In genomic region chr2:240564571-240565266, GRCh38 we compare ENCODE assay signal across 8 cellular contexts. TPM values are rescaled to one million over a fixed set of nuclear protein-coding genes. Genes with fewer than 3 reads are reported as not detected.
DNase-seq lines count a peak whose midpoint lies in the region; ATAC-seq and TF ChIP-seq lines count a peak whose summit lies in the region.

No MANE protein-coding gene starts in this region.

- no peak for ATAC-seq in left lobe of liver

- H3K27ac Mint-ChIP-seq in activated CD4-positive, alpha-beta T cell treated with anti-CD3 and anti-CD28 coated beads, Interleukin-2, amount 10 ng/mL, durations not matched to agents 24 days and 14 days = peak overlapping the region; percentile 99

- no peaks in the 10 kb centered on the region for H3K9me3 Mint-ChIP-seq in activated CD4-positive, alpha-beta T cell treated with anti-CD3 and anti-CD28 coated beads, Interleukin-2, amount 10 ng/mL, durations not matched to agents 24 days and 14 days

- peak overlapping the region; percentile 98 for H3K4me3 Mint-ChIP-seq in activated CD4-positive, alpha-beta T cell treated with anti-CD3 and anti-CD28 coated beads, Interleukin-2, amount 10 ng/mL, durations not matched to agents 24 days and 14 days

- H3K36me3 Mint-ChIP-seq in activated CD4-positive, alpha-beta T cell treated with anti-CD3 and anti-CD28 coated beads, Interleukin-2, amount 10 ng/mL, durations not matched to agents 24 days and 14 days (ENCODE audit: low read depth) = peaks cover 39% of the 10 kb centered on the region

- intact Hi-C loops in activated CD4-positive, alpha-beta T cell treated with anti-CD3 and anti-CD28 coated beads, Interleukin-2, amount 10 ng/mL, durations not matched to agents 24 days and 14 days (cut with micrococcal nuclease) = loop anchor here (1.0 to 10.0 kb wide), 6 partner anchors 57 to 1320 kb away; partner anchors contain the start of genes COPS9, GPC1, GPR35 and PASK

- no peaks in the 10 kb centered on the region for H3K27me3 Mint-ChIP-seq in activated CD4-positive, alpha-beta T cell treated with anti-CD3 and anti-CD28 coated beads, Interleukin-2, amount 10 ng/mL, durations not matched to agents 24 days and 14 days

- peak; percentile 6 for DNase-seq in activated gamma-delta T cell treated with Interleukin-2 at 50 U/mL for 16 hours
- DNase-seq in activated gamma-delta T cell (lab: John Stamatoyannopoulos, UW) = no peak
- DNase-seq in activated CD4-positive, alpha-beta T cell treated with anti-CD3 and anti-CD28 coated beads, Interleukin-2, amount 10 ng/mL, durations not matched to agents 24 days and 14 days = peak; percentile 79
- DNase-seq in erythroblast (lab: John Stamatoyannopoulos, UW) = peak; percentile 78 to 82
- DNase-seq in left lobe of liver (ENCODE audit: low spot score) = no peak
- no peak for DNase-seq in NCI-H2171 treated with DMSO at 0.1 percent for 48 hours (lab: John Stamatoyannopoulos, UW)
- DNase-seq in RPMI8226 = no peak

- H3K27ac ChIP-seq in temporal lobe (ENCODE audit: low read depth, low read length) = peak overlapping the region; percentile 77

- peak; percentile 60 for TF ChIP-seq POLR2A in erythroblast (IDR thresholded peaks at IDR 0.05; ENCODE audit: low read length)

- H3K4me1 Mint-ChIP-seq in activated CD4-positive, alpha-beta T cell treated with anti-CD3 and anti-CD28 coated beads, Interleukin-2, amount 10 ng/mL, durations not matched to agents 24 days and 14 days = peaks cover 56% of the 10 kb centered on the region

RNA-seq across cellular contexts. Expression of gene RNPEPL1, which starts 3.6 kb away (rescaled TPM):
- total RNA-seq in activated CD4-positive, alpha-beta T cell treated with anti-CD3 and anti-CD28 coated beads, Interleukin-2, amount 10 ng/mL, durations not matched to agents 24 days and 14 days = 59.1 and 60.7 TPM in 2 replicates
- total RNA-seq in temporal lobe = 7.1 TPM
- total RNA-seq in left lobe of liver = 40.6 TPM

RNA-seq across cellular contexts. Expression of gene DUSP28, which starts 4.6 kb away (rescaled TPM):
- 6.3 and 7.9 TPM in 2 replicates for total RNA-seq in activated CD4-positive, alpha-beta T cell treated with anti-CD3 and anti-CD28 coated beads, Interleukin-2, amount 10 ng/mL, durations not matched to agents 24 days and 14 days
- 4.7 TPM for total RNA-seq in temporal lobe
- total RNA-seq in left lobe of liver = 2.0 TPM

RNA-seq across cellular contexts. Expression of gene ANKMY1, which starts 6.9 kb away (rescaled TPM):
- total RNA-seq in activated CD4-positive, alpha-beta T cell treated with anti-CD3 and anti-CD28 coated beads, Interleukin-2, amount 10 ng/mL, durations not matched to agents 24 days and 14 days = 24.8 and 26.7 TPM in 2 replicates
- total RNA-seq in temporal lobe (7.1 TPM), left lobe of liver (13.1 TPM)

RNA-seq across cellular contexts. Expression of gene CAPN10, which starts 21.8 kb away (rescaled TPM):
- 48.4 and 51.9 TPM in 2 replicates for total RNA-seq in activated CD4-positive, alpha-beta T cell treated with anti-CD3 and anti-CD28 coated beads, Interleukin-2, amount 10 ng/mL, durations not matched to agents 24 days and 14 days
- total RNA-seq in temporal lobe (18.2 TPM), left lobe of liver (13.7 TPM)

Comparison
In these comparisons a context has a peak if more than half of its experiments do, and no peak if none do; other contexts are left out.
1. DNase-seq: peak in activated gamma-delta T cell treated with Interleukin-2 at 50 U/mL for 16 hours (single experiment), activated CD4-positive, alpha-beta T cell treated with anti-CD3 and anti-CD28 coated beads, Interleukin-2, amount 10 ng/mL, durations not matched to agents 24 days and 14 days (single experiment) and erythroblast (2 of 2); none in activated gamma-delta T cell (single experiment), left lobe of liver (single experiment), NCI-H2171 treated with DMSO at 0.1 percent for 48 hours (single experiment) and RPMI8226 (single experiment).